Comparison of ENCODE assay signal across 8 cellular contexts in the genomic region with DNA sequence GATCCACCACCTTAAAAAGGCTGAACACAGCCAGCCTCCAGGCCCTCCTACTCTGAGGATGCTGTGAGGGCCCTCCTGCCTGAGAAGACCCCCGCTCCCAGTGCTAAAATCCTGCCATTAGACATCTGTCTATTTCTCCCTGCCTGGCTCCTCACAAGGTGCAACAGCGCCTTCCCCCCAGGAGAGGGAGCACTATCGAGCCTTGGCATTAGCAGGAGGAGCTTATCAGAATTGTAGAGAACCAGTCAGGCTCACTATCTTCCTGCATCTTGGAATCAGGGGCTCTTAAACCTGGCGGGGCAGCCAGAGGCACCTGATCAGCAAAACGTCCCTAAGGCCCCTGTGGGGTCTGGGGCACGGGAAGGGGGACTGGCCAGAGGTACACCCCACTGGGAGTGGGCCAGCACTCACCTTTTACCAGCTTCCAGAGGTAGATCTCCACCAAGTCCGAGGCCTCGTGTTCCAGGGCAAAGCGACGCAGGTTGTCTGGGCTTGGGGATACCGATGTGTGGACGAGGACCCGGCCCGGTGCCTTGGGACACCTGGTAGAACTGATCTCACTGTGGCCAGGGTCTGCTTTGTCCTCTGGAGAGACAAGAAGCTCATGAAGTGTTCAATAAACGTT. TPM values are rescaled to one million over a fixed set of nuclear protein-coding genes. Genes with fewer than 3 reads are reported as not detected.
DNase-seq lines count a peak whose midpoint lies in the region; FAIRE-seq and TF ChIP-seq lines count a peak whose summit lies in the region.

No MANE protein-coding gene starts in this region.

- no peaks in the 10 kb centered on the region for H3K9me3 ChIP-seq in esophagus muscularis mucosa
- H3K9me3 ChIP-seq in suprapubic skin, result no peaks in the 10 kb centered on the region

- H3K27me3 Mint-ChIP-seq in nephron (ENCODE audit: low read depth), result peaks cover 17% of the 10 kb centered on the region

- in situ Hi-C loops in G401 (cut with HindIII; ENCODE audit: low sequenced_read_pairs), result no loop called here

- no peak overlapping the region for H3K27ac ChIP-seq in esophagus muscularis mucosa (replicated peaks in 1 of 4)
- no peak overlapping the region for H3K27ac ChIP-seq in suprapubic skin

- peaks cover 18% of the 10 kb centered on the region for H3K4me1 Mint-ChIP-seq in nephron

- H3K4me3 ChIP-seq in esophagus muscularis mucosa (no peak overlapping the region), suprapubic skin (no peak overlapping the region)

- H3K9me3 Mint-ChIP-seq in nephron, result no peaks in the 10 kb centered on the region

- peak; percentile 57 for FAIRE-seq in HTR-8/SVneo (lab: Jason Lieb, UNC)

- H3K27me3 ChIP-seq in esophagus muscularis mucosa, result no peaks in the 10 kb centered on the region
- no peaks in the 10 kb centered on the region for H3K27me3 ChIP-seq in suprapubic skin

- TF ChIP-seq POLR2A in esophagus muscularis mucosa (IDR thresholded peaks at IDR 0.05; ENCODE audit: low read depth) (no peak), suprapubic skin (IDR thresholded peaks at IDR 0.05) (no peak)

- WGBS in esophagus muscularis mucosa, result 73% methylated on average over 9 of the region's 15 CpGs
- 55% methylated on average over 8 of the region's 15 CpGs for WGBS in suprapubic skin

- peak; percentile 72 for DNase-seq in G401 (ENCODE audit: low spot score)
- peak; percentile 88 for DNase-seq in HTR-8/SVneo (ENCODE audit: insufficient read length, low spot score)
- peak; percentile 2 for DNase-seq in OCI-M2 (lab: John Stamatoyannopoulos, UW; ENCODE audit: unreplicated experiment)
- peak; percentile 48 for DNase-seq in activated T-cell treated with anti-CD3 and anti-CD28 coated beads for 4 hours
- DNase-seq in esophagus muscularis mucosa (ENCODE audit: extremely low spot score), result no peak
- DNase-seq in suprapubic skin (ENCODE audit: low spot score in 2 of 2), result peak in 1 of 2 donors; percentile 75
- DNase-seq in occipital lobe (lab: John Stamatoyannopoulos, UW), result no peak

- H3K4me3 Mint-ChIP-seq in nephron, result no peak overlapping the region

- no peaks in the 10 kb centered on the region for H3K36me3 Mint-ChIP-seq in nephron (ENCODE audit: low read depth)

- intact Hi-C loops in esophagus muscularis mucosa (cut with DNase I), result loop anchor here (2.0 kb wide), 1 partner anchor 24 kb away; no protein-coding TSS in a partner anchor

- H3K4me1 ChIP-seq in esophagus muscularis mucosa, result peaks cover 3 to 13% (median 11%) of the 10 kb centered on the region in 4 donors
- peaks cover 1% of the 10 kb centered on the region for H3K4me1 ChIP-seq in suprapubic skin

- TF ChIP-seq EP300 in esophagus muscularis mucosa (IDR thresholded peaks at IDR 0.05) (no peak), suprapubic skin (IDR thresholded peaks at IDR 0.05) (no peak)

- H3K36me3 ChIP-seq in esophagus muscularis mucosa (no peaks in the 10 kb centered on the region), suprapubic skin (no peaks in the 10 kb centered on the region)

- TF ChIP-seq CTCF in esophagus muscularis mucosa (IDR thresholded peaks at IDR 0.05) (peak; percentile 83 to 94 (median 92)), nephron (IDR thresholded peaks at IDR 0.05; ENCODE audit: unreplicated experiment in 3 of 3) (peak; percentile 77 to 92 (median 81)), suprapubic skin (IDR thresholded peaks at IDR 0.05) (peak; percentile 54 to 92)

- H3K27ac Mint-ChIP-seq in nephron, result peak overlapping the region in 2 of 3 experiments; percentile 27 to 63

RNA-seq across cellular contexts. Expression of a gene that starts 28.7 kb away (rescaled TPM):
- not detected in 2 replicates for total RNA-seq in G401 (2014; rRNA removed; shearing (Covaris generic))
- under 1 TPM in 2 of 4 donors, not detected in 2; 0.40 to 0.50 TPM for total RNA-seq in esophagus muscularis mucosa
- total RNA-seq in suprapubic skin, result not detected
- total RNA-seq in occipital lobe, result not detected

RNA-seq across cellular contexts. Expression of a gene that starts 46.2 kb away (rescaled TPM):
- total RNA-seq in G401 (2014; rRNA removed; shearing (Covaris generic)), result 6.4 and 10.9 TPM in 2 replicates
- total RNA-seq in esophagus muscularis mucosa, result 10 to 100 TPM; 16.2 to 26.6 (median 20.6) TPM
- 10 to 100 TPM; 18.8 to 26.4 (median 21.2) TPM for total RNA-seq in suprapubic skin
- total RNA-seq in occipital lobe, result 39.3 TPM

Comparison
In these comparisons a context has a peak if more than half of its experiments do, and no peak if none do; other contexts are left out.
1. DNase-seq: peak in G401 (single experiment), HTR-8/SVneo (single experiment), OCI-M2 (single experiment) and activated T-cell treated with anti-CD3 and anti-CD28 coated beads for 4 hours (single experiment); none in esophagus muscularis mucosa (single experiment) and occipital lobe (single experiment).
2. Peak in every context shown above with its lines, with median percentiles within 50 percentile points of each other: CTCF ChIP-seq.